Comparison of ENCODE assay signal across 2 cellular contexts in the genomic region with DNA sequence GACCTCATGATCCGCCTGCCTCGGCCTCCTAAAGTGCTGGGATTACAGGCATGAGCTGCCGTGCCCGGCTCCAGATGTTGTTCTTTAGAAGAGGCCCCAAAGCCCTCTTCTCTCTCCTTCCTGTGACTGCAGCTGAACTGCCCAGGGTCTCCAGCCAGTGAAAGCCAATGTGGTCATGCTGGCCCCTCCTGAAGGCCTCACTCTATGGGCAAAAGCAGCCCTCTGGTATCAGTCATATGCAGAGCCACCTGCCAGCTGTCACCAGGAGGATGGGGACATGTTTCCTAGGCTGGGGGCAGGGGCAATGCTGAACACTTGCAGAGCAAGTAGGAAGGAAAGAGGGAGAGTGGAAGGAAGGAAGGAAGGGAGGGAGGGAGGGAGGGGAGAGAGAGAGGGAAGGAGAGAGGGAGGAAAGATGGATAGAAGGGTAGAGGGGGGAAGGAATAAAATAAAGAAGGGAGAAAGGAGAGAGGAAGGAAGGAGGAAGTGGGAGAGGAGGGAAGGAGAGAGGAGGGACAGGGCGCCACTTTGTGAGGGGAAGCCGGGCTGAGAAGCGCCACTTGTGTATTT.
TF ChIP-seq lines count a peak whose summit lies in the region.

No MANE protein-coding gene starts in this region.

TF ChIP-seq in SK-N-SH, 30 proteins besides CTCF, POLR2A, EP300 and RAD21:
- TF ChIP-seq RCOR1 (IDR thresholded peaks at IDR 0.05; ENCODE audit: low read length) (no peak), GABPA (IDR thresholded peaks at IDR 0.05; ENCODE audit: low read depth) (no peak), MXI1 (IDR thresholded peaks at IDR 0.05; ENCODE audit: low read depth, low read length) (peak; percentile 49; the same call in 1 of the 2 replicates)

TF ChIP-seq in SK-N-SH treated with all-trans-retinoic acid at 6 μM for 48 hours, 23 proteins besides CTCF, POLR2A, EP300 and RAD21:
- TF ChIP-seq, protein P1, sequence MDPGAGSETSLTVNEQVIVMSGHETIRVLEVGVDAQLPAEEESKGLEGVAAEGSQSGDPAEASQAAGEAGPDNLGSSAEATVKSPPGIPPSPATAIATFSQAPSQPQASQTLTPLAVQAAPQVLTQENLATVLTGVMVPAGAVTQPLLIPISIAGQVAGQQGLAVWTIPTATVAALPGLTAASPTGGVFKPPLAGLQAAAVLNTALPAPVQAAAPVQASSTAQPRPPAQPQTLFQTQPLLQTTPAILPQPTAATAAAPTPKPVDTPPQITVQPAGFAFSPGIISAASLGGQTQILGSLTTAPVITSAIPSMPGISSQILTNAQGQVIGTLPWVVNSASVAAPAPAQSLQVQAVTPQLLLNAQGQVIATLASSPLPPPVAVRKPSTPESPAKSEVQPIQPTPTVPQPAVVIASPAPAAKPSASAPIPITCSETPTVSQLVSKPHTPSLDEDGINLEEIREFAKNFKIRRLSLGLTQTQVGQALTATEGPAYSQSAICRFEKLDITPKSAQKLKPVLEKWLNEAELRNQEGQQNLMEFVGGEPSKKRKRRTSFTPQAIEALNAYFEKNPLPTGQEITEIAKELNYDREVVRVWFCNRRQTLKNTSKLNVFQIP (CRISPR knock-in tag; IDR thresholded peaks at IDR 0.05; ENCODE audit: borderline replicate concordance, low read depth) = no peak
- TF ChIP-seq SNAI2 (CRISPR knock-in tag; IDR thresholded peaks at IDR 0.05) (no peak), ZFP30 (CRISPR knock-in tag; IDR thresholded peaks at IDR 0.05) (no peak), RARB (CRISPR knock-in tag; IDR thresholded peaks at IDR 0.05) (no peak), ZFP3 (CRISPR knock-in tag; IDR thresholded peaks at IDR 0.05) (no peak), OSR1 (CRISPR knock-in tag; IDR thresholded peaks at IDR 0.05) (no peak), BACH2 (CRISPR knock-in tag; IDR thresholded peaks at IDR 0.05; ENCODE audit: borderline replicate concordance) (no peak), CSDC2 (CRISPR knock-in tag; IDR thresholded peaks at IDR 0.05) (no peak)
- TF ChIP-seq, protein P2, sequence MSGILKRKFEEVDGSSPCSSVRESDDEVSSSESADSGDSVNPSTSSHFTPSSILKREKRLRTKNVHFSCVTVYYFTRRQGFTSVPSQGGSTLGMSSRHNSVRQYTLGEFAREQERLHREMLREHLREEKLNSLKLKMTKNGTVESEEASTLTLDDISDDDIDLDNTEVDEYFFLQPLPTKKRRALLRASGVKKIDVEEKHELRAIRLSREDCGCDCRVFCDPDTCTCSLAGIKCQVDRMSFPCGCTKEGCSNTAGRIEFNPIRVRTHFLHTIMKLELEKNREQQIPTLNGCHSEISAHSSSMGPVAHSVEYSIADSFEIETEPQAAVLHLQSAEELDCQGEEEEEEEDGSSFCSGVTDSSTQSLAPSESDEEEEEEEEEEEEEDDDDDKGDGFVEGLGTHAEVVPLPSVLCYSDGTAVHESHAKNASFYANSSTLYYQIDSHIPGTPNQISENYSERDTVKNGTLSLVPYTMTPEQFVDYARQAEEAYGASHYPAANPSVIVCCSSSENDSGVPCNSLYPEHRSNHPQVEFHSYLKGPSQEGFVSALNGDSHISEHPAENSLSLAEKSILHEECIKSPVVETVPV (CRISPR knock-in tag; IDR thresholded peaks at IDR 0.05) = no peak
- TF ChIP-seq, protein P3, sequence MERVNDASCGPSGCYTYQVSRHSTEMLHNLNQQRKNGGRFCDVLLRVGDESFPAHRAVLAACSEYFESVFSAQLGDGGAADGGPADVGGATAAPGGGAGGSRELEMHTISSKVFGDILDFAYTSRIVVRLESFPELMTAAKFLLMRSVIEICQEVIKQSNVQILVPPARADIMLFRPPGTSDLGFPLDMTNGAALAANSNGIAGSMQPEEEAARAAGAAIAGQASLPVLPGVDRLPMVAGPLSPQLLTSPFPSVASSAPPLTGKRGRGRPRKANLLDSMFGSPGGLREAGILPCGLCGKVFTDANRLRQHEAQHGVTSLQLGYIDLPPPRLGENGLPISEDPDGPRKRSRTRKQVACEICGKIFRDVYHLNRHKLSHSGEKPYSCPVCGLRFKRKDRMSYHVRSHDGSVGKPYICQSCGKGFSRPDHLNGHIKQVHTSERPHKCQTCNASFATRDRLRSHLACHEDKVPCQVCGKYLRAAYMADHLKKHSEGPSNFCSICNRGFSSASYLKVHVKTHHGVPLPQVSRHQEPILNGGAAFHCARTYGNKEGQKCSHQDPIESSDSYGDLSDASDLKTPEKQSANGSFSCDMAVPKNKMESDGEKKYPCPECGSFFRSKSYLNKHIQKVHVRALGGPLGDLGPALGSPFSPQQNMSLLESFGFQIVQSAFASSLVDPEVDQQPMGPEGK (CRISPR knock-in tag; IDR thresholded peaks at IDR 0.05; ENCODE audit: borderline replicate concordance) = no peak
TF ChIP-seq in SK-N-SH treated with all-trans-retinoic acid at 6 μM for 48 hours: peak in this region for 0.
